9 cellular contexts compared by ENCODE assay signal in genomic region chr7:5699467-5699866, GRCh38.
DNase-seq lines count a peak whose midpoint lies in the region; ATAC-seq, FAIRE-seq and TF ChIP-seq lines count a peak whose summit lies in the region.
"Had no signal": no experiment of that assay in that cellular context is flagged by ENCODE, and none has a peak within 500 bp of the region (broad histone marks: within the 10 kb centered on the region; RNA-seq: fewer than 3 reads in every experiment).

No MANE protein-coding gene starts in this region.

- no TSS peak for BruUV-seq in K562 (replicated peaks; lab: Mats Ljungman, UMichigan)

- H3K36me3 Mint-ChIP-seq in type B pancreatic cell, result peaks cover 9% of the 10 kb centered on the region

- no peak for ATAC-seq in heart right ventricle
- no peak for ATAC-seq in Right ventricle myocardium inferior
- no peak for ATAC-seq in K562

- no peak overlapping the region for H3K4me3 ChIP-seq in heart right ventricle
- no peak overlapping the region for H3K4me3 ChIP-seq in K562
- H3K4me3 ChIP-seq in mucosa of stomach (ENCODE audit: low read length), result no peak overlapping the region

- no peaks in the 10 kb centered on the region for H3K9me3 Mint-ChIP-seq in type B pancreatic cell

- peaks cover 13% of the 10 kb centered on the region; the same call in 1 of the 2 replicates for H4K20me1 ChIP-seq in K562 (replicated peaks; ENCODE audit: control insufficient read depth, insufficient read depth, low read length)

- no peak for TF ChIP-seq RAD21 in K562 (CRISPR knock-in tag; conservative IDR thresholded peaks at IDR 0.05 in 1 of 2, IDR thresholded peaks at IDR 0.05 in 1 of 2)

- no peak overlapping the region for H3K4me3 Mint-ChIP-seq in type B pancreatic cell

- peak; percentile 32 for FAIRE-seq in K562 (lab: Jason Lieb, UNC)

- intact Hi-C loops in heart right ventricle (cut with DNase I) (no loop called here), Right ventricle myocardium inferior (cut with DNase I) (loop anchor here (10.0 kb wide), 1 partner anchor 335 kb away; no protein-coding TSS in a partner anchor), K562 (cut with micrococcal nuclease) (no loop called here)

- H3K36me3 ChIP-seq in heart right ventricle (peaks cover 0 to 31% (median 4%) of the 10 kb centered on the region in 9 donors), K562 (ENCODE audit: control insufficient read depth, insufficient read depth, low read length) (peaks cover 65% of the 10 kb centered on the region), mucosa of stomach (ENCODE audit: control insufficient read depth, insufficient read depth, low read length) (no peaks in the 10 kb centered on the region)

- no peaks in the 10 kb centered on the region for H3K9me1 ChIP-seq in K562 (ENCODE audit: control insufficient read depth, insufficient read depth, low read length)

- H3K4me1 ChIP-seq in heart right ventricle (peaks cover 10 to 99% (median 76%) of the 10 kb centered on the region in 9 donors), K562 (replicated peaks in 1 of 2; ENCODE audit: control insufficient read depth in 2 of 2, insufficient read depth in 2 of 2, low read length in 2 of 2) (peaks cover 4 to 5% of the 10 kb centered on the region in 2 experiments; a peak in 3 of 5 replicates), mucosa of stomach (ENCODE audit: control insufficient read depth, insufficient read depth, low read length) (peaks cover 32% of the 10 kb centered on the region)

- H3K27me3 ChIP-seq in heart right ventricle, result no peaks in the 10 kb centered on the region
- H3K27me3 ChIP-seq in K562 (ENCODE audit: control insufficient read depth in 2 of 2, insufficient read depth in 2 of 2, low read length in 2 of 2), result no peaks in the 10 kb centered on the region
- H3K27me3 ChIP-seq in mucosa of stomach (ENCODE audit: control insufficient read depth, insufficient read depth, low read length), result no peaks in the 10 kb centered on the region

- H3K27me3 Mint-ChIP-seq in type B pancreatic cell, result no peaks in the 10 kb centered on the region

- no peak overlapping the region for H2AFZ ChIP-seq in K562 (ENCODE audit: low read depth, low read length)

- in situ Hi-C loops in K562 (cut with MboI), result no loop called here

- POLR2A ChIA-PET in K562 (lab: Yijun Ruan, JAX), result interaction anchor here (0.6 to 1.1 kb wide), 5 partner anchors 9 to 174 kb away, joined by 3 to 4 read pairs (median 3); no protein-coding TSS in a partner anchor

- WGBS in heart right ventricle, 2 donors, result 50 to 56% methylated on average over 4 of the region's 4 CpGs
- WGBS in K562 (ENCODE audit: insufficient coverage, low coverage, missing lambda C conversion rate), result 80% methylated on average over 4 of the region's 4 CpGs

- H3K9ac ChIP-seq in K562 (ENCODE audit: insufficient read depth in 1 of 2, low read depth in 2 of 2, low read length in 2 of 2), result no peak overlapping the region
- H3K9ac ChIP-seq in mucosa of stomach (ENCODE audit: low read length), result peak overlapping the region; percentile 0

- no peak for TF ChIP-seq CTCF in heart right ventricle (IDR thresholded peaks at IDR 0.05)
- TF ChIP-seq CTCF in K562 (IDR thresholded peaks at IDR 0.05 in 2 of 3, conservative IDR thresholded peaks at IDR 0.05 in 1 of 3; ENCODE audit: insufficient read depth in 2 of 3, low read depth in 1 of 3, low read length in 3 of 3), result no peak
- no peak for TF ChIP-seq CTCF in type B pancreatic cell (conservative IDR thresholded peaks at IDR 0.05)

- no peak for TF ChIP-seq POLR2A in K562 (conservative IDR thresholded peaks at IDR 0.05)

- H3K9me3 ChIP-seq in heart right ventricle, result no peaks in the 10 kb centered on the region
- H3K9me3 ChIP-seq in K562 (replicated peaks; ENCODE audit: control insufficient read depth, insufficient read depth, low read depth, low read length), result no peaks in the 10 kb centered on the region
- H3K9me3 ChIP-seq in mucosa of stomach (ENCODE audit: control insufficient read depth, low read length), result no peaks in the 10 kb centered on the region

- DNase-seq in heart right ventricle (no peak), Right ventricle myocardium inferior (ENCODE audit: missing footprints) (no peak), K562 (ENCODE audit: extremely low read depth in 1 of 4, low spot score in 3 of 4) (no peak), type B pancreatic cell (ENCODE audit: extremely low spot score, unreplicated experiment) (no peak), occipital lobe (lab: John Stamatoyannopoulos, UW) (no peak), NCI-H187 (lab: John Stamatoyannopoulos, UW) (no peak), NCI-H1436 treated with DMSO at 0.1 percent for 48 hours (lab: John Stamatoyannopoulos, UW) (no peak)
- DNase-seq: NCI-H2029 treated with DMSO at 0.1 percent for 48 hours had no signal

- CTCF ChIA-PET in K562 (lab: Yijun Ruan, JAX; ENCODE audit: low intra/inter-chr PET ratio), result no interaction called here

- H3K27ac ChIP-seq in heart right ventricle (peak overlapping the region in 9 of 10 donors; percentile 29 to 91 (median 68)), K562 (ENCODE audit: extremely low read depth, low read depth, low read length) (no peak overlapping the region)

- no peak for TF ChIP-seq EP300 in K562 (IDR thresholded peaks at IDR 0.05; ENCODE audit: low read length)

- H3K4me2 ChIP-seq in K562 (ENCODE audit: insufficient read depth, low read length), result no peak overlapping the region

- H3K4me1 Mint-ChIP-seq in type B pancreatic cell (ENCODE audit: unreplicated experiment), result peaks cover 65% of the 10 kb centered on the region

- H3K27ac Mint-ChIP-seq in type B pancreatic cell, result peak overlapping the region; percentile 13

- H3K79me2 ChIP-seq in K562 (ENCODE audit: control insufficient read depth, insufficient read depth, low read length), result no peaks in the 10 kb centered on the region

TF ChIP-seq in K562, 482 proteins besides CTCF, POLR2A, EP300 and RAD21:
- no peak for TF ChIP-seq GABPB1 (CRISPR knock-in tag; IDR thresholded peaks at IDR 0.05)
- TF ChIP-seq KLF6 (CRISPR knock-in tag; IDR thresholded peaks at IDR 0.05; ENCODE audit: borderline replicate concordance), result no peak
- TF ChIP-seq ZNF436 (CRISPR knock-in tag; IDR thresholded peaks at IDR 0.05), result no peak
- TF ChIP-seq TRIM28 (IDR thresholded peaks at IDR 0.05), result no peak
- TF ChIP-seq ZNF717 (CRISPR knock-in tag; IDR thresholded peaks at IDR 0.05), result no peak
- no peak for TF ChIP-seq ZBED1 (IDR thresholded peaks at IDR 0.05)
- no peak for TF ChIP-seq ZNF253 (CRISPR knock-in tag; conservative IDR thresholded peaks at IDR 0.05)
- TF ChIP-seq ZNF354B (CRISPR knock-in tag; IDR thresholded peaks at IDR 0.05), result no peak
- no peak for TF ChIP-seq SIRT6 (IDR thresholded peaks at IDR 0.05; ENCODE audit: low read depth, low read length)
- no peak for TF ChIP-seq MXI1 (IDR thresholded peaks at IDR 0.05; ENCODE audit: low read depth, low read length)
- TF ChIP-seq PHB (CRISPR knock-in tag; IDR thresholded peaks at IDR 0.05), result no peak
- no peak for TF ChIP-seq JUND (IDR thresholded peaks at IDR 0.05; ENCODE audit: borderline replicate concordance, low read depth, low read length)
- no peak for TF ChIP-seq JUND (tag; IDR thresholded peaks at IDR 0.05; ENCODE audit: borderline replicate concordance, low read depth, low read length)
- no peak for TF ChIP-seq SFPQ (IDR thresholded peaks at IDR 0.05; ENCODE audit: low read depth, low read length)
